Comparison of ENCODE assay signal across 22 cellular contexts in genomic region chr2:43022896-43023295, GRCh38.
DNase-seq lines count a peak whose midpoint lies in the region; ATAC-seq, FAIRE-seq and TF ChIP-seq lines count a peak whose summit lies in the region.
"Had no signal": no experiment of that assay in that cellular context is flagged by ENCODE, and none has a peak within 500 bp of the region (broad histone marks: within the 10 kb centered on the region; RNA-seq: fewer than 3 reads in every experiment).

No MANE protein-coding gene starts in this region.

- 92% methylated on average over 5 of the region's 5 CpGs for WGBS in HepG2 (ENCODE audit: low lambda C conversion rate)
- 66% methylated on average over 5 of the region's 5 CpGs for WGBS in right lobe of liver (ENCODE audit: insufficient coverage, low coverage, low lambda C conversion rate, missing lambda C conversion rate)
- WGBS in mesenchymal stem cell, result 93% methylated on average over 5 of the region's 5 CpGs
- 92 to 94% methylated on average over 5 of the region's 5 CpGs for WGBS in heart right ventricle, 2 donors

- TF ChIP-seq POLR2A in HepG2 (IDR thresholded peaks at IDR 0.05; ENCODE audit: insufficient read depth in 1 of 2, low read depth in 2 of 2, low read length in 2 of 2), result no peak
- no peak for TF ChIP-seq POLR2A in right lobe of liver (IDR thresholded peaks at IDR 0.05)

- TF ChIP-seq CTCF in HepG2 (CRISPR knock-in tag; IDR thresholded peaks at IDR 0.05) (no peak), right lobe of liver (IDR thresholded peaks at IDR 0.05) (no peak), heart right ventricle (IDR thresholded peaks at IDR 0.05) (no peak)

- FAIRE-seq in HepG2 (lab: Jason Lieb, UNC), result no peak
- FAIRE-seq: A204.1, H54, RCC 7860 had no signal

- no peaks in the 10 kb centered on the region for H3K36me3 ChIP-seq in HepG2 (replicated peaks in 1 of 2; ENCODE audit: control insufficient read depth in 1 of 2, insufficient read depth in 2 of 2, low read length in 2 of 2)
- no peaks in the 10 kb centered on the region for H3K36me3 ChIP-seq in right lobe of liver
- no peaks in the 10 kb centered on the region for H3K36me3 ChIP-seq in mesenchymal stem cell (ENCODE audit: control insufficient read depth in 1 of 2, insufficient read depth in 2 of 2, low read depth in 1 of 2, low read length in 2 of 2)
- no peaks in the 10 kb centered on the region for H3K36me3 ChIP-seq in heart right ventricle
- H3K36me3 ChIP-seq: SJSA1 had no signal

- H3K36me3 Mint-ChIP-seq in immature natural killer cell, result peaks cover 0 to 13% (median 11%) of the 10 kb centered on the region in 3 donors

- H3K27me3 ChIP-seq in HepG2 (ENCODE audit: control insufficient read depth in 1 of 2, insufficient read depth in 2 of 2, low read length in 2 of 2), result no peaks in the 10 kb centered on the region
- no peaks in the 10 kb centered on the region for H3K27me3 ChIP-seq in right lobe of liver
- H3K27me3 ChIP-seq in mesenchymal stem cell (ENCODE audit: control insufficient read depth in 1 of 2, insufficient read depth in 1 of 2, low read length in 2 of 2), result no peaks in the 10 kb centered on the region
- H3K27me3 ChIP-seq in heart right ventricle, result no peaks in the 10 kb centered on the region
- H3K27me3 ChIP-seq: SJSA1 had no signal

- H3K27ac ChIP-seq in HepG2 (ENCODE audit: extremely low read length, insufficient read depth, low read length) (no peak overlapping the region), right lobe of liver (no peak overlapping the region), caudate nucleus (ENCODE audit: low read depth, low read length) (peak overlapping the region; percentile 95), mesenchymal stem cell (ENCODE audit: low read length, poor library complexity, severe bottlenecking) (no peak overlapping the region), heart right ventricle (no peak overlapping the region)
- H3K27ac ChIP-seq: SJSA1 had no signal

- H3K4me3 Mint-ChIP-seq in immature natural killer cell, result no peak overlapping the region
- H3K4me3 Mint-ChIP-seq: B cell had no signal

- peaks cover 15% of the 10 kb centered on the region for H3K9me3 ChIP-seq in HepG2 (ENCODE audit: low read length)
- no peaks in the 10 kb centered on the region for H3K9me3 ChIP-seq in right lobe of liver
- peaks cover 14% of the 10 kb centered on the region for H3K9me3 ChIP-seq in mesenchymal stem cell (ENCODE audit: control insufficient read depth, low read length)
- peaks cover 0 to 17% (median 0%) of the 10 kb centered on the region in 11 donors for H3K9me3 ChIP-seq in heart right ventricle
- H3K9me3 ChIP-seq: SJSA1 had no signal

- peaks cover 2 to 9% (median 3%) of the 10 kb centered on the region in 6 donors for H3K9me3 Mint-ChIP-seq in immature natural killer cell

- TF ChIP-seq EP300 in HepG2 (IDR thresholded peaks at IDR 0.05; ENCODE audit: low read depth in 2 of 2, low read length in 2 of 2) (no peak), HepG2 (CRISPR knock-in tag; IDR thresholded peaks at IDR 0.05; ENCODE audit: borderline replicate concordance) (no peak)

- no peak overlapping the region for H3K4ac ChIP-seq in mesenchymal stem cell (ENCODE audit: low read depth in 1 of 2, low read length in 2 of 2)

- BruUV-seq in HepG2 (replicated peaks; lab: Mats Ljungman, UMichigan), result no TSS peak

- peaks cover 4 to 10% (median 8%) of the 10 kb centered on the region in 3 donors for H3K27me3 Mint-ChIP-seq in immature natural killer cell (ENCODE audit: low read depth in 3 of 3)

- H3K4me1 Mint-ChIP-seq in immature natural killer cell, result peaks cover 25% of the 10 kb centered on the region in 2 donors

- no peak overlapping the region for H3K4me3 ChIP-seq in HepG2 (replicated peaks in 1 of 3; ENCODE audit: insufficient read depth in 1 of 3, low read depth in 2 of 3, low read length in 3 of 3)
- no peak overlapping the region for H3K4me3 ChIP-seq in right lobe of liver
- H3K4me3 ChIP-seq in mesenchymal stem cell (ENCODE audit: insufficient read depth in 1 of 2, low read depth in 1 of 2, low read length in 2 of 2), result no peak overlapping the region
- no peak overlapping the region for H3K4me3 ChIP-seq in heart right ventricle
- H3K4me3 ChIP-seq: SJSA1 had no signal

- H2BK15ac ChIP-seq in mesenchymal stem cell (ENCODE audit: low read depth, poor library complexity, severe bottlenecking), result peak overlapping the region; percentile 20

- no peak overlapping the region for H3K23ac ChIP-seq in mesenchymal stem cell (ENCODE audit: low read length in 2 of 2)

- no peak for ATAC-seq in HepG2
- ATAC-seq in right lobe of liver, result no peak
- no peak for ATAC-seq in heart right ventricle
- ATAC-seq: Right ventricle myocardium inferior had no signal

- DNase-seq in HepG2 (ENCODE audit: low spot score) (no peak), right lobe of liver (no peak), caudate nucleus (lab: John Stamatoyannopoulos, UW) (no peak), mesenchymal stem cell (no peak), mucosa of gallbladder (ENCODE audit: low spot score) (no peak), heart right ventricle (no peak), OCI-M2 (lab: John Stamatoyannopoulos, UW; ENCODE audit: unreplicated experiment) (no peak), immature natural killer cell (no peak)
- DNase-seq: DMS79, Karpas-422, NCI-H1694, NCI-H2081, NCI-H2171, NCI-H345, NCI-H524, NCI-H774 had no signal

- H3K9ac ChIP-seq in HepG2 (ENCODE audit: insufficient read depth, low read depth, low read length) (no peak overlapping the region), mesenchymal stem cell (ENCODE audit: low read length) (no peak overlapping the region)

- in situ Hi-C loops in HepG2 (cut with HindIII; ENCODE audit: extremely low pct_ligation_motif_present, low pct_unique_long_range_greater_than_20kb), result loop anchor here (5.0 to 10.0 kb wide), 3 partner anchors 46 to 462 kb away; no protein-coding TSS in a partner anchor

- no peaks in the 10 kb centered on the region for H4K20me1 ChIP-seq in HepG2 (ENCODE audit: insufficient read depth, low read length)

- H3K4me2 ChIP-seq in HepG2 (ENCODE audit: low read depth, low read length) (no peak overlapping the region), mesenchymal stem cell (ENCODE audit: low read length, poor library complexity, severe bottlenecking) (no peak overlapping the region)

- no peaks in the 10 kb centered on the region for H3K79me1 ChIP-seq in mesenchymal stem cell (replicated peaks; ENCODE audit: low read length, poor library complexity, severe bottlenecking)

- intact Hi-C loops in HepG2 (cut with micrococcal nuclease; ENCODE audit: unreplicated experiment), result loop anchor here (1.0 to 5.0 kb wide), 5 partner anchors 44 to 459 kb away; partner anchors contain the start of gene ZFP36L2
- intact Hi-C loops in right lobe of liver (cut with DNase I), result loop anchor here in 1 of 2 donors (10.0 kb wide), 1 partner anchor 202 kb away; the partner anchor contains the start of gene ZFP36L2
- intact Hi-C loops in heart right ventricle (cut with DNase I), result loop anchor here in 7 of 10 donors (5.0 to 10.0 kb wide), 9 partner anchors 41 to 464 kb away; partner anchors contain the start of gene ZFP36L2 (in 3 of the 7)

- H2AK5ac ChIP-seq in mesenchymal stem cell (ENCODE audit: low read length, severe bottlenecking), result no peak overlapping the region

- CTCF ChIA-PET in HepG2 (lab: Yijun Ruan, JAX; ENCODE audit: low intra/inter-chr PET ratio, low total read pairs), result interaction anchor here (1.9 to 2.7 kb wide), 3 partner anchors 43 to 75 kb away, joined by 9 to 25 read pairs (median 22); no protein-coding TSS in a partner anchor

- no peak overlapping the region for H2AFZ ChIP-seq in HepG2 (ENCODE audit: low read length)
- H2AFZ ChIP-seq in mesenchymal stem cell (ENCODE audit: low read depth, low read length), result no peak overlapping the region

- no peak overlapping the region for H4K91ac ChIP-seq in mesenchymal stem cell (ENCODE audit: low read length)

- no peak overlapping the region for H3K18ac ChIP-seq in mesenchymal stem cell (ENCODE audit: low read depth in 1 of 2, low read length in 2 of 2)

- no peak overlapping the region for H4K8ac ChIP-seq in mesenchymal stem cell (ENCODE audit: low read length)

- no peaks in the 10 kb centered on the region for H3K79me2 ChIP-seq in HepG2 (ENCODE audit: insufficient read depth, low read length)

- no peak overlapping the region for H3K14ac ChIP-seq in mesenchymal stem cell (ENCODE audit: low read length in 2 of 2)

- peak overlapping the region in 1 of 2 experiments; percentile 51 for H2BK12ac ChIP-seq in mesenchymal stem cell (ENCODE audit: low read length in 2 of 2)

- H3K27ac Mint-ChIP-seq in immature natural killer cell, result peak overlapping the region in 1 of 6 donors; percentile 46
- H3K27ac Mint-ChIP-seq: B cell had no signal

- TF ChIP-seq RAD21 in HepG2 (CRISPR knock-in tag; IDR thresholded peaks at IDR 0.05), result no peak

- H2BK5ac ChIP-seq in mesenchymal stem cell (ENCODE audit: low read depth, low read length, poor library complexity, severe bottlenecking), result no peak overlapping the region

- H3K4me1 ChIP-seq in HepG2 (ENCODE audit: insufficient read depth, low read length), result peaks cover 76% of the 10 kb centered on the region
- H3K4me1 ChIP-seq in right lobe of liver, result peaks cover 2 to 23% (median 13%) of the 10 kb centered on the region in 4 donors
- peaks cover 11% of the 10 kb centered on the region for H3K4me1 ChIP-seq in mesenchymal stem cell (ENCODE audit: control insufficient read depth, insufficient read depth, low read depth, low read length)
- peaks cover 11 to 59% (median 42%) of the 10 kb centered on the region in 9 donors for H3K4me1 ChIP-seq in heart right ventricle

- POLR2A ChIA-PET in HepG2 (lab: Yijun Ruan, JAX), result interaction anchor here (1.4 to 4.0 kb wide), 2 partner anchors 44 to 93 kb away, joined by 4 to 35 read pairs; no protein-coding TSS in a partner anchor

- H2BK120ac ChIP-seq in mesenchymal stem cell (ENCODE audit: low read depth, low read length), result no peak overlapping the region

TF ChIP-seq in HepG2, 621 proteins besides CTCF, POLR2A, EP300 and RAD21:
- TF ChIP-seq CCAR2 (optimal IDR thresholded peaks at IDR 0.05; ENCODE audit: low read depth, low read length), result peak; percentile 40
- TF ChIP-seq ZFP62 (CRISPR knock-in tag; IDR thresholded peaks at IDR 0.05), result no peak
